8 cellular contexts compared by ENCODE assay signal in the genomic region with DNA sequence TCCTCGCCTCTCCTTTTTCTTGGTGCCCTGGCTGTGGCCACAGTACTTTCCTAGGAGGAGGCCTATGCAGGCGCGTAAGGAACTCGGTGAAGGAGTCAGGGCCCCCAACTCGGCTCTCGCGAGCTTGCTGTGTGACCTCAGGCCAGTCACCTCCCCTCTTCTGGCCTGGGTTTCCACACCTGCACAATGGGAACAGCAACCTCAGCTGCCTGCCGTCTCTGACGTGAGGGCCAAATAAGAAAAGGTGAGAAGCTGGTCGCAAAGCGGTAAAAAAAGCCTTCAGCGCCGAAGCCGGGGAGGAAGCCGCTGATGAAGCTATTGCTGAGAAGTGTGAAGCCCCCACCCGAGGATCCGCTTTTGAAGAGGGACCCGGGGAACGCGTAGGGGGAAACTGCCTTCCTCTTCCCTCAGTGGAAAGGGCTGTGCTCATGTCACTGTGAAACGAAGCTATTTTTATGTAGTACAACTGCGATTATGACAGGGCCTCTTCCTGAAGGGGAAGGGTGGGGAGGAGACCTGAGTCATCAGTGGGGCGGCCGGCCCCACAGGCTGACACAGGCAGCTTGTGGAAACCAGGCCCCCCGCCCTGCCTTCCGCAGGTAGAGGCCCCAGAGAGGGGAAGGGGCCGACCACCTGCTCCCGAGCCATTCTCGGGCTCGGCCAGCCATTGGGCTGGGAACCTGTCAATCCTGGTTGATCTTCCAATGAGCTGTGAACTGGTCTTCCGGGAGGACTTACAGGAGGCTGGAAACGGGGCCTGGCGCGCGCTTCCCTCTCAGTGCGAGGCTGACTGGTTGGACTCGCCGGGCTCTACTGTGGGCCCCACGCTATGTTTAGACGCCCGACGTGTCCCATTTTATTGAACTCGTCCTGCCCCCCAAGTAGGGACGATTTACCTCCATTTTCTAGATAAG. TPM values are rescaled to one million over a fixed set of nuclear protein-coding genes. Genes with fewer than 3 reads are reported as not detected.
DNase-seq lines count a peak whose midpoint lies in the region; ATAC-seq and TF ChIP-seq lines count a peak whose summit lies in the region.

No MANE protein-coding gene starts in this region.

- POLR2A ChIA-PET in activated B cell treated with CpG ODN at 0.5 μM for 24 hours (lab: Charles Lee) = interaction anchor here (0.5 to 6.0 kb wide), 37 partner anchors 10 to 1716 kb away, joined by 3 to 156 read pairs (median 5); partner anchors contain the start of genes CLPX, PIF1, PLEKHO2 and PPIB

- H3K27ac Mint-ChIP-seq in activated B cell treated with CpG ODN at 0.5 μM for 24 hours = peak overlapping the region; percentile 99

- H3K4me3 ChIP-seq in cardiac fibroblast (replicated peaks in 1 of 2; ENCODE audit: low read depth in 2 of 2, low read length in 2 of 2) = peak overlapping the region in 1 of 2 donors; percentile 4

- peak overlapping the region; percentile 89 for H3K4me3 Mint-ChIP-seq in activated B cell treated with CpG ODN at 0.5 μM for 24 hours

- in situ Hi-C loops in KBM-7 (cut with MboI; ENCODE audit: low pct_unique_long_range_greater_than_20kb, low sequenced_read_pairs) = no loop called here

- no peaks in the 10 kb centered on the region for H3K36me3 Mint-ChIP-seq in activated B cell treated with CpG ODN at 0.5 μM for 24 hours (ENCODE audit: low read depth)

- H3K4me1 Mint-ChIP-seq in activated B cell treated with CpG ODN at 0.5 μM for 24 hours = peaks cover 76% of the 10 kb centered on the region

- DNase-seq in DMS79 treated with DMSO at 0.1 percent for 48 hours (lab: John Stamatoyannopoulos, UW) (peak; percentile 81), KBM-7 (peak; percentile 100), activated B cell treated with CpG ODN at 0.5 μM for 24 hours (peak; percentile 90), cardiac fibroblast (ENCODE audit: low read depth in 2 of 2) (peak; percentile 96 to 97), iris pigment epithelial cell (ENCODE audit: low read depth) (peak; percentile 97), smooth muscle cell of the brain vasculature (ENCODE audit: low read depth, low spot score) (peak; percentile 81), NCI-H1105 treated with DMSO at 0.1 percent for 48 hours (lab: John Stamatoyannopoulos, UW) (no peak)

- intact Hi-C loops in activated B cell treated with CpG ODN at 0.5 μM for 24 hours (cut with micrococcal nuclease) = loop anchor here (2.0 to 10.0 kb wide), 5 partner anchors 97 to 1699 kb away; partner anchors contain the start of genes RNU5A-1 and SNX1

- peak; percentile 58 for ATAC-seq in GM21576 (IDR thresholded peaks at IDR 0.05; ENCODE audit: unreplicated experiment)
- peak; percentile 72 for ATAC-seq in activated B cell treated with CpG ODN at 0.5 μM for 24 hours (ENCODE audit: low read depth)

- H3K27me3 Mint-ChIP-seq in activated B cell treated with CpG ODN at 0.5 μM for 24 hours = no peaks in the 10 kb centered on the region

- TF ChIP-seq CTCF in activated B cell treated with CpG ODN at 0.5 μM for 24 hours (IDR thresholded peaks at IDR 0.05) = no peak
- no peak for TF ChIP-seq CTCF in cardiac fibroblast (IDR thresholded peaks at IDR 0.05; ENCODE audit: low read depth, low read length)

- H3K9me3 Mint-ChIP-seq in activated B cell treated with CpG ODN at 0.5 μM for 24 hours = no peaks in the 10 kb centered on the region

- CTCF ChIA-PET in activated B cell treated with CpG ODN at 0.5 μM for 24 hours (lab: Charles Lee) = interaction anchor here (0.8 to 3.5 kb wide), 16 partner anchors 10 to 208 kb away, joined by 3 to 36 read pairs (median 8); partner anchors contain the start of genes PIF1 and PLEKHO2

RNA-seq across cellular contexts. Expression of gene ANKDD1A, which starts 18.0 kb away (rescaled TPM):
- 3.7 and 3.9 TPM in 2 replicates for total RNA-seq in activated B cell treated with CpG ODN at 0.5 μM for 24 hours

RNA-seq across cellular contexts. Expression of gene PLEKHO2, which starts 52.0 kb away (rescaled TPM):
- total RNA-seq in activated B cell treated with CpG ODN at 0.5 μM for 24 hours = 36.5 and 38.1 TPM in 2 replicates
